8 cellular contexts compared by ENCODE assay signal in genomic region chr1:10794724-10795304, GRCh38. TPM values are rescaled to one million over a fixed set of nuclear protein-coding genes. Genes with fewer than 3 reads are reported as not detected.
DNase-seq lines count a peak whose midpoint lies in the region; ATAC-seq, FAIRE-seq and TF ChIP-seq lines count a peak whose summit lies in the region.

No MANE protein-coding gene starts in this region.

- H3K4me3 ChIP-seq in GM12865 (ENCODE audit: low read depth, low read length): peak overlapping the region; percentile 55
- H3K4me3 ChIP-seq in SJCRH30: peak overlapping the region; percentile 59
- peak overlapping the region; percentile 49 for H3K4me3 ChIP-seq in fibroblast of villous mesenchyme (ENCODE audit: low read depth, low read length)
- H3K4me3 ChIP-seq in parathyroid adenoma (ENCODE audit: low read depth, low read length): peak overlapping the region; percentile 51
- no peak overlapping the region for H3K4me3 ChIP-seq in OCI-LY7 (ENCODE audit: low read depth, low read length, poor library complexity, severe bottlenecking)

- H3K9me2 ChIP-seq in OCI-LY7 (ENCODE audit: insufficient read depth, low read length): no peaks in the 10 kb centered on the region

- POLR2A ChIA-PET in OCI-LY7 (lab: Charles Lee): no interaction called here

- H4K20me1 ChIP-seq in OCI-LY7 (ENCODE audit: insufficient read depth, low read length): no peaks in the 10 kb centered on the region

- BruUV-seq in OCI-LY7 (replicated peaks; lab: Mats Ljungman, UMichigan): no TSS peak

- H3K4me1 ChIP-seq in SJCRH30: peaks cover 20% of the 10 kb centered on the region
- H3K4me1 ChIP-seq in parathyroid adenoma: no peaks in the 10 kb centered on the region
- H3K4me1 ChIP-seq in OCI-LY7 (ENCODE audit: insufficient read depth, low read length, poor library complexity, severe bottlenecking): no peaks in the 10 kb centered on the region

- no peak overlapping the region for H3K9ac ChIP-seq in parathyroid adenoma

- no peak overlapping the region for H2AFZ ChIP-seq in parathyroid adenoma
- no peak overlapping the region for H2AFZ ChIP-seq in OCI-LY7 (ENCODE audit: low read length)

- DNase-seq in GM12865 (ENCODE audit: low read depth): peak; percentile 14
- DNase-seq in SJCRH30: peak; percentile 65 to 69
- peak; percentile 18 for DNase-seq in fibroblast of villous mesenchyme (ENCODE audit: low read depth)
- no peak for DNase-seq in OCI-LY7 (ENCODE audit: low spot score)
- no peak for DNase-seq in GM19239 (ENCODE audit: insufficient read length, low spot score)
- no peak for DNase-seq in activated naive CD4-positive, alpha-beta T cell (lab: John Stamatoyannopoulos, UW)

- no peaks in the 10 kb centered on the region for H3K36me3 ChIP-seq in SJCRH30
- H3K36me3 ChIP-seq in parathyroid adenoma (ENCODE audit: control insufficient read depth, insufficient read depth, low read length): no peaks in the 10 kb centered on the region
- no peaks in the 10 kb centered on the region for H3K36me3 ChIP-seq in OCI-LY7 (ENCODE audit: insufficient read depth, low read length)

- H3K4me2 ChIP-seq in parathyroid adenoma (ENCODE audit: low read length) (peak overlapping the region; percentile 82), OCI-LY7 (ENCODE audit: low read length) (no peak overlapping the region)

- ATAC-seq in GM21526 (IDR thresholded peaks at IDR 0.05; ENCODE audit: low FRiP score, unreplicated experiment): no peak

- no peaks in the 10 kb centered on the region for H3K79me2 ChIP-seq in parathyroid adenoma
- H3K79me2 ChIP-seq in OCI-LY7 (ENCODE audit: insufficient read depth, low read depth, low read length): no peaks in the 10 kb centered on the region

- CTCF ChIA-PET in OCI-LY7 (lab: Charles Lee; ENCODE audit: unreplicated experiment): no interaction called here

- H3K9me3 ChIP-seq in SJCRH30 (replicated peaks) (no peaks in the 10 kb centered on the region), parathyroid adenoma (ENCODE audit: control insufficient read depth, low read length) (no peaks in the 10 kb centered on the region), OCI-LY7 (ENCODE audit: low read length) (no peaks in the 10 kb centered on the region)

- H3K27ac ChIP-seq in SJCRH30 (no peak overlapping the region), parathyroid adenoma (no peak overlapping the region), OCI-LY7 (ENCODE audit: low read depth, low read length, poor library complexity, severe bottlenecking) (no peak overlapping the region)

- intact Hi-C loops in OCI-LY7 (cut with micrococcal nuclease; ENCODE audit: unreplicated experiment): no loop called here

- FAIRE-seq in GM19239 (lab: Jason Lieb, UNC): no peak

- TF ChIP-seq CTCF in GM12865 (IDR thresholded peaks at IDR 0.05; ENCODE audit: insufficient read depth, low read depth, low read length, missing control alignments): no peak
- no peak for TF ChIP-seq CTCF in fibroblast of villous mesenchyme (IDR thresholded peaks at IDR 0.05; ENCODE audit: insufficient read depth, low read depth, low read length)
- TF ChIP-seq CTCF in parathyroid adenoma (IDR thresholded peaks at IDR 0.05): no peak
- no peak for TF ChIP-seq CTCF in OCI-LY7 (conservative IDR thresholded peaks at IDR 0.05; ENCODE audit: low read length)

- H3K27me3 ChIP-seq in SJCRH30: peaks cover 16% of the 10 kb centered on the region
- H3K27me3 ChIP-seq in parathyroid adenoma (ENCODE audit: control insufficient read depth, insufficient read depth, low read length): no peaks in the 10 kb centered on the region

RNA-seq across cellular contexts. Expression of gene CASZ1, which starts 1.6 kb away (rescaled TPM):
- total RNA-seq in SJCRH30 (2014; rRNA removed; shearing (Covaris generic)): 2.3 and 2.4 TPM in 2 replicates
- total RNA-seq in fibroblast of villous mesenchyme (under 0.01 TPM in 2 replicates), OCI-LY7 (2022) (3.9 and 4.9 TPM in 2 replicates)
- 1.8 and 3.3 TPM in 2 replicates for total RNA-seq in OCI-LY7 (2014; rRNA removed; shearing (Covaris generic))

Comparison
In these comparisons a context has a peak if more than half of its experiments do, and no peak if none do; other contexts are left out.
1. DNase-seq: peak in GM12865 (single experiment), SJCRH30 (2 of 2) and fibroblast of villous mesenchyme (single experiment); none in OCI-LY7 (single experiment), GM19239 (single experiment) and activated naive CD4-positive, alpha-beta T cell (0 of 4).